8 cellular contexts compared by ENCODE assay signal in the genomic region with DNA sequence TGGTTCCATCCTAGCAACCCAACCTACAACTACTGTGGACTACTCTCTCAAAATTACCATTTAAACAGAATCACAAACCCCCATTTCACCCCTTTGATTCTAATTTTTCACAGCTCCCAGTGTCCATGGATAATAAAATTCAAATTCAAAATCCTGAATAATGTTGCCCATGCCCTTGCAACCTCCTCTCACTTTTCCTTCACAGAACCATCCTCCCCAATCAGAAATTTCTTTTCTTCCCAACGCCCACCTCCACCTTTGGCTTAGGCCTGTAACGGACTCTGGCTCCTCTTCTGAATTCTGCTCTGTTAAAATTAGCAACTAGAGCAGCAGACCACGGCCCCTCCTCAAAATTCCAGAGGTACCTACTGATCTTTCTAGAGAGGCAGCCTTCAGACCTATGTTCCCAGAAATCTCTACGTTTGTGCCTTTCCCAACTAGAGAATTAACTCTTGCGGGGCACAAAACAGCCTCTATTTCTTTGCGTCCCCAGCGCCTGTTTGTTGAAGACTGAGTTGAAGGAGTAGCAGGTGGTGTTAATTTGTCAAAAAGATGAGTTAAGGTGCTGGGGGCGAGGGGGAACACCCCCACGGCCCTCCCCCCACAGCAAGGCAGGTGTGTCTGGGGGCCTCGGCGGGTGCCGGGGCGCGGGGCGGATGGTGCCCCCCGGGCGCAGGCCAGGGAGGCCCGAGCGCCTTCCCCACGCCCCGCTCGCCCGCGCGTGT. TPM values are rescaled to one million over a fixed set of nuclear protein-coding genes. Genes with fewer than 3 reads are reported as not detected.
DNase-seq lines count a peak whose midpoint lies in the region; ATAC-seq, FAIRE-seq and TF ChIP-seq lines count a peak whose summit lies in the region.

No MANE protein-coding gene starts in this region.

- no peak for TF ChIP-seq EP300 in A549 (IDR thresholded peaks at IDR 0.05)

- H3K4me1 ChIP-seq in A549 (peaks cover 31% of the 10 kb centered on the region), thyroid gland (peaks cover 6 to 9% of the 10 kb centered on the region in 2 donors)

- H3K9me3 ChIP-seq in A549 (no peaks in the 10 kb centered on the region), thyroid gland (no peaks in the 10 kb centered on the region)

- H3K27me3 ChIP-seq in layer of hippocampus (ENCODE audit: control insufficient read depth, insufficient read depth, low read length) (no peaks in the 10 kb centered on the region), thyroid gland (no peaks in the 10 kb centered on the region)

- H3K27ac Mint-ChIP-seq in activated T-helper 17 cell treated with anti-CD3 and anti-CD28 coated beads, Interleukin-2, amount 50 U/mL, for 72 hours = peak overlapping the region; percentile 74

- H3K27me3 Mint-ChIP-seq in activated T-helper 17 cell treated with anti-CD3 and anti-CD28 coated beads, Interleukin-2, amount 50 U/mL, for 72 hours = peaks cover 30% of the 10 kb centered on the region

- H3K4me3 ChIP-seq in A549 (peak overlapping the region; percentile 88), thyroid gland (replicated peaks in 1 of 3) (peak overlapping the region; percentile 17 to 57 (median 41))

- WGBS in A549 (ENCODE audit: missing lambda C conversion rate) = 24% methylated on average over 10 of the region's 25 CpGs
- 14 to 15% methylated on average over 14 to 16 of the region's 25 CpGs for WGBS in thyroid gland, 2 donors

- DNase-seq in A549 (ENCODE audit: low read depth in 1 of 2, low spot score in 1 of 2) (no peak), GM19239 (ENCODE audit: insufficient read length, low spot score) (no peak), thyroid gland (peak; percentile 9), GM19238 (ENCODE audit: insufficient read length, low spot score) (no peak)

- FAIRE-seq in A549 (lab: Jason Lieb, UNC) (no peak), GM19239 (lab: Jason Lieb, UNC) (peak; percentile 84)

- CTCF ChIA-PET in A549 (lab: Yijun Ruan, JAX) = interaction anchor here (0.7 to 4.7 kb wide), 5 partner anchors 16 to 136 kb away, joined by 3 to 34 read pairs (median 6); no protein-coding TSS in a partner anchor

- H3K4me2 ChIP-seq in A549 = peak overlapping the region; percentile 98

- POLR2A ChIA-PET in A549 (lab: Yijun Ruan, JAX) = interaction anchor here (0.6 to 1.3 kb wide), 3 partner anchors 26 to 47 kb away, joined by 3 to 9 read pairs (median 4); no protein-coding TSS in a partner anchor

- no peak for TF ChIP-seq POLR2A in A549 (IDR thresholded peaks at IDR 0.05; ENCODE audit: low read length)
- no peak for TF ChIP-seq POLR2A in thyroid gland (IDR thresholded peaks at IDR 0.05)

- peaks cover 6% of the 10 kb centered on the region for H3K36me3 Mint-ChIP-seq in activated T-helper 17 cell treated with anti-CD3 and anti-CD28 coated beads, Interleukin-2, amount 50 U/mL, for 72 hours (ENCODE audit: low read depth)

- peak overlapping the region; percentile 72 for H3K4me3 Mint-ChIP-seq in activated T-helper 17 cell treated with anti-CD3 and anti-CD28 coated beads, Interleukin-2, amount 50 U/mL, for 72 hours

- peaks cover 7% of the 10 kb centered on the region for H3K4me1 Mint-ChIP-seq in activated T-helper 17 cell treated with anti-CD3 and anti-CD28 coated beads, Interleukin-2, amount 50 U/mL, for 72 hours

- peak overlapping the region; percentile 94 to 98 for H3K27ac ChIP-seq in A549
- H3K27ac ChIP-seq in layer of hippocampus (ENCODE audit: low read depth, low read length) = peak overlapping the region; percentile 62
- H3K27ac ChIP-seq in thyroid gland = peak overlapping the region; percentile 87 to 96 (median 94)

- TF ChIP-seq RAD21 in A549 (conservative IDR thresholded peaks at IDR 0.05 in 1 of 2, IDR thresholded peaks at IDR 0.05 in 1 of 2) = no peak

- intact Hi-C loops in thyroid gland (cut with DNase I) = loop anchor here (10.0 kb wide), 1 partner anchor 140 kb away; no protein-coding TSS in a partner anchor

- ATAC-seq in A549 (peak in 1 of 2 experiments; percentile 2; a peak in 1 of 6 replicates), HG02938 (IDR thresholded peaks at IDR 0.05; ENCODE audit: unreplicated experiment) (no peak), HG03432 (IDR thresholded peaks at IDR 0.05; ENCODE audit: unreplicated experiment) (no peak)
- no peak for ATAC-seq in activated T-helper 17 cell treated with anti-CD3 and anti-CD28 coated beads, Interleukin-2, amount 50 U/mL, for 72 hours (replicated peaks)

- no peaks in the 10 kb centered on the region for H3K36me3 ChIP-seq in thyroid gland

- H3K9me3 Mint-ChIP-seq in activated T-helper 17 cell treated with anti-CD3 and anti-CD28 coated beads, Interleukin-2, amount 50 U/mL, for 72 hours = no peaks in the 10 kb centered on the region

- TF ChIP-seq CTCF in A549 (IDR thresholded peaks at IDR 0.05) (no peak; the same call in 2 of the 3 replicates), thyroid gland (IDR thresholded peaks at IDR 0.05) (no peak)

TF ChIP-seq in A549, 52 proteins besides CTCF, POLR2A, EP300 and RAD21 (continues in another document):
- TF ChIP-seq ZNF302 (CRISPR knock-in tag; IDR thresholded peaks at IDR 0.05) (no peak), GATA3 (IDR thresholded peaks at IDR 0.05; ENCODE audit: borderline replicate concordance) (no peak), USF2 (IDR thresholded peaks at IDR 0.05) (no peak), RNF2 (IDR thresholded peaks at IDR 0.05; ENCODE audit: borderline replicate concordance, low read depth) (no peak), FOSL2 (IDR thresholded peaks at IDR 0.05) (no peak), FOSL2 (CRISPR knock-in tag; IDR thresholded peaks at IDR 0.05) (no peak), HOXB5 (CRISPR knock-in tag; IDR thresholded peaks at IDR 0.05) (no peak), HDAC2 (IDR thresholded peaks at IDR 0.05) (no peak), PHF8 (IDR thresholded peaks at IDR 0.05; ENCODE audit: borderline replicate concordance, low read depth) (peak; percentile 38; the same call in 1 of the 2 replicates)
- TF ChIP-seq, protein P1, sequence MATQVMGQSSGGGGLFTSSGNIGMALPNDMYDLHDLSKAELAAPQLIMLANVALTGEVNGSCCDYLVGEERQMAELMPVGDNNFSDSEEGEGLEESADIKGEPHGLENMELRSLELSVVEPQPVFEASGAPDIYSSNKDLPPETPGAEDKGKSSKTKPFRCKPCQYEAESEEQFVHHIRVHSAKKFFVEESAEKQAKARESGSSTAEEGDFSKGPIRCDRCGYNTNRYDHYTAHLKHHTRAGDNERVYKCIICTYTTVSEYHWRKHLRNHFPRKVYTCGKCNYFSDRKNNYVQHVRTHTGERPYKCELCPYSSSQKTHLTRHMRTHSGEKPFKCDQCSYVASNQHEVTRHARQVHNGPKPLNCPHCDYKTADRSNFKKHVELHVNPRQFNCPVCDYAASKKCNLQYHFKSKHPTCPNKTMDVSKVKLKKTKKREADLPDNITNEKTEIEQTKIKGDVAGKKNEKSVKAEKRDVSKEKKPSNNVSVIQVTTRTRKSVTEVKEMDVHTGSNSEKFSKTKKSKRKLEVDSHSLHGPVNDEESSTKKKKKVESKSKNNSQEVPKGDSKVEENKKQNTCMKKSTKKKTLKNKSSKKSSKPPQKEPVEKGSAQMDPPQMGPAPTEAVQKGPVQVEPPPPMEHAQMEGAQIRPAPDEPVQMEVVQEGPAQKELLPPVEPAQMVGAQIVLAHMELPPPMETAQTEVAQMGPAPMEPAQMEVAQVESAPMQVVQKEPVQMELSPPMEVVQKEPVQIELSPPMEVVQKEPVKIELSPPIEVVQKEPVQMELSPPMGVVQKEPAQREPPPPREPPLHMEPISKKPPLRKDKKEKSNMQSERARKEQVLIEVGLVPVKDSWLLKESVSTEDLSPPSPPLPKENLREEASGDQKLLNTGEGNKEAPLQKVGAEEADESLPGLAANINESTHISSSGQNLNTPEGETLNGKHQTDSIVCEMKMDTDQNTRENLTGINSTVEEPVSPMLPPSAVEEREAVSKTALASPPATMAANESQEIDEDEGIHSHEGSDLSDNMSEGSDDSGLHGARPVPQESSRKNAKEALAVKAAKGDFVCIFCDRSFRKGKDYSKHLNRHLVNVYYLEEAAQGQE (IDR thresholded peaks at IDR 0.05) = no peak
- TF ChIP-seq, protein P2, sequence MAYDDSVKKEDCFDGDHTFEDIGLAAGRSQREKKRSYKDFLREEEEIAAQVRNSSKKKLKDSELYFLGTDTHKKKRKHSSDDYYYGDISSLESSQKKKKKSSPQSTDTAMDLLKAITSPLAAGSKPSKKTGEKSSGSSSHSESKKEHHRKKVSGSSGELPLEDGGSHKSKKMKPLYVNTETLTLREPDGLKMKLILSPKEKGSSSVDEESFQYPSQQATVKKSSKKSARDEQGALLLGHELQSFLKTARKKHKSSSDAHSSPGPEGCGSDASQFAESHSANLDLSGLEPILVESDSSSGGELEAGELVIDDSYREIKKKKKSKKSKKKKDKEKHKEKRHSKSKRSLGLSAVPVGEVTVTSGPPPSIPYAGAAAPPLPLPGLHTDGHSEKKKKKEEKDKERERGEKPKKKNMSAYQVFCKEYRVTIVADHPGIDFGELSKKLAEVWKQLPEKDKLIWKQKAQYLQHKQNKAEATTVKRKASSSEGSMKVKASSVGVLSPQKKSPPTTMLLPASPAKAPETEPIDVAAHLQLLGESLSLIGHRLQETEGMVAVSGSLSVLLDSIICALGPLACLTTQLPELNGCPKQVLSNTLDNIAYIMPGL (CRISPR knock-in tag; IDR thresholded peaks at IDR 0.05; ENCODE audit: borderline replicate concordance) = no peak

RNA-seq across cellular contexts. Expression of gene MAP3K20, which starts 0.4 kb away (rescaled TPM):
- 76.7 and 80.7 TPM in 2 replicates for polyA plus RNA-seq in A549 (2011; rRNA removed)
- 13.8 and 14.9 TPM in 2 replicates for polyA plus RNA-seq in A549 (2012; cell fraction: cytosol; rRNA removed)
- polyA plus RNA-seq in A549 (2012; cell fraction: nucleus; rRNA removed) = 6.8 and 8.7 TPM in 2 replicates
- 34.1 to 34.7 TPM (median 34.2 TPM) in 3 replicates for polyA plus RNA-seq in A549 (2017; fragmentation: RNase III; extraction: RNeasy Plus Mini Kit Qiagen cat#74134 plus additional on column Dnase treatment)
- 52.0 and 55.0 TPM in 2 replicates for polyA minus RNA-seq in A549 (2011; rRNA and poly(A)+ RNA removed)
- 10 to 100 TPM; 11.9 to 21.9 TPM for total RNA-seq in activated T-helper 17 cell treated with anti-CD3 and anti-CD28 coated beads, Interleukin-2, amount 50 U/mL, for 72 hours
- 10 to 100 TPM; 24.1 to 34.5 (median 25.6) TPM for total RNA-seq in thyroid gland

Comparison
In these comparisons a context has a peak if more than half of its experiments do, and no peak if none do; other contexts are left out.
1. DNase-seq: peak in thyroid gland (2 of 2); none in A549 (0 of 2), GM19239 (single experiment) and GM19238 (single experiment).
2. Peak in every context shown above with its lines, with median percentiles within 50 percentile points of each other: H3K27ac ChIP-seq.